ENCODE assay signal across 7 cellular contexts in the genomic region with DNA sequence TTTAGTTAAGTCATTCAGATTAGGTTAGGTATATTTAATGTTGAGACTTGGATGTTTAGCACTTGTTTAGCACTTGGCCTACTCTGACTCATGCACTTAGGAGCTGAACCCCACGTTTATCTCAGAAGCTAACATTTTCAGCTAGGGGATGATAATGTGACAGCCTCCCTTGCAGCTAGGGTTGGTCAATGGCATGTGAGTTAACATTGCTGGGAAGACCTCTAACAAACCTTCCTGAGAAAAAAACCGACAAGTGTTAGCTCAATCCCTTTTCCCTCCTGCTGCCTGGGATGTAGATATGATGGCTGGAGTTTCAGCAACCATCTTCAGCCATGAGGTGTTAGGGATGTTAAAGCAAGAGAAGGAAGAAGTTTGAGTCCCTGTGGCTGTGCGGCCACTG.
"Had no signal": no experiment of that assay in that cellular context is flagged by ENCODE, and none has a peak within 500 bp of the region (broad histone marks: within the 10 kb centered on the region; RNA-seq: fewer than 3 reads in every experiment).

No MANE protein-coding gene starts in this region.

- H3K36me3 ChIP-seq: HAP-1 had no signal

- H2AFZ ChIP-seq: GM23248 had no signal

- H3K4me1 ChIP-seq: HAP-1 had no signal

- H3K27ac ChIP-seq: GM23248 had no signal

- H3K9me3 ChIP-seq: HAP-1 had no signal

- ATAC-seq: HCT116 had no signal

- H3K4me3 ChIP-seq: GM23248, HAP-1 had no signal

- DNase-seq: GM23248, GOT3, H7, IMR-90, KBM-7 had no signal

- H3K9ac ChIP-seq: GM23248 had no signal
